Comparison of ENCODE assay signal across 39 cellular contexts in genomic region chr3:11964553-11964952, GRCh38. TPM values are rescaled to one million over a fixed set of nuclear protein-coding genes. Genes with fewer than 3 reads are reported as not detected.
"Had no signal": no experiment of that assay in that cellular context is flagged by ENCODE, and none has a peak within 500 bp of the region (broad histone marks: within the 10 kb centered on the region; RNA-seq: fewer than 3 reads in every experiment).

No MANE protein-coding gene starts in this region.

- H3K9me3 ChIP-seq: MG63 had no signal

- H3K27me3 ChIP-seq: MG63 had no signal

- H3K4me3 ChIP-seq: MG63 had no signal

- DNase-seq: MG63, MM.1S, MV-4-11, NCI-H1048, NCI-H1092, NCI-H1092 treated with DMSO at 0.1 percent for 48 hours, NCI-H1105, NCI-H1105 treated with DMSO at 0.1 percent for 48 hours, NCI-H1417, NCI-H1417 treated with DMSO at 0.1 percent for 48 hours, NCI-H1436, NCI-H1436 treated with DMSO at 0.1 percent for 48 hours, NCI-H146, NCI-H1694, NCI-H1694 treated with DMSO at 0.1 percent for 48 hours, NCI-H187, NCI-H187 treated with DMSO at 0.1 percent for 48 hours, NCI-H1930, NCI-H2029, NCI-H2029 treated with DMSO at 0.1 percent for 48 hours, NCI-H2081, NCI-H2081 treated with DMSO at 0.1 percent for 48 hours, NCI-H2107, NCI-H2171, NCI-H2171 treated with DMSO at 0.1 percent for 48 hours, NCI-H2227 treated with DMSO at 0.1 percent for 48 hours, NCI-H226, NCI-H345, NCI-H446, NCI-H446 treated with DMSO at 0.1 percent for 48 hours, NCI-H510A, NCI-H510A treated with DMSO at 0.1 percent for 48 hours, NCI-H524, NCI-H524 treated with DMSO at 0.1 percent for 48 hours, NCI-H526 had no signal

- H3K36me3 ChIP-seq: MG63 had no signal

RNA-seq across cellular contexts. Expression of gene SYN2, which starts 39.6 kb away (rescaled TPM):
- total RNA-seq: LHCN-M2, M059J, MCF 10A, NCI-H460 had no signal
